In the genomic region with DNA sequence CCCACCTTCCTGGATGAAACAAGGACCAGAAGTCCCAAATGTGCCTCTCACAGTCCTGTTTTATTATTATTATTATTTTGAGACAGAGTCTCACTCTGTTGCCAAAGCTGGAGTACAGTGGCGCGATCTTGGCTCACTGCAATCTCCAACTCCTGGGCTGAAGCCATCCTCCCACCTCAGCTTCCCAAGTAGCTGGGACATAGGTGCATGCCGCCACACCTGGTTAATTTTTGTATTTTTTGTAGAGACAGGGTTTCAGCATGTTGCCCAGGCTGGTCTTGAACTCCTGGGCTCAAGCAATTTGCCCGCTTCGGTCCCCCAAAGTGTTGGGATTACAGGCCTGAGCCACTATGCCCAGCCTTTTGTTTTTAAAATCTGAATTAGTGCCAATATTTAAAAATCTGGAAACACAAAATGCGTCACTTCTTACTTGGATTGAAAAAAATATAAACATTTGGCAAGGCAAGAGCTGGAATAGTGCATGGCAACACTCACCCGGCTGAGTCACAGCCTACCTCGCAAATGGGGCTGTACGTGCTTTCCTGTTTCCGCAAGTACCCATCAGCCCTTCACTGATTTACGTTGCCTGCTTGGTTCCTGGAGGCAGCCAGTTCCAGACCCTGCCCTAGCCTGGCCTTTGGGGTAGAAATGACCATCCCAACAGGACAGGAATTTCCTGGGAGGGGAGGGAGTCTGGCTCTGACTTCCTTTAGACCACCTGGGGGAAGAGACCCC, we compare ENCODE assay signal across 9 cellular contexts. TPM values are rescaled to one million over a fixed set of nuclear protein-coding genes. Genes with fewer than 3 reads are reported as not detected.
DNase-seq lines count a peak whose midpoint lies in the region; ATAC-seq and TF ChIP-seq lines count a peak whose summit lies in the region.
"Had no signal": no experiment of that assay in that cellular context is flagged by ENCODE, and none has a peak within 500 bp of the region (broad histone marks: within the 10 kb centered on the region; RNA-seq: fewer than 3 reads in every experiment).

No MANE protein-coding gene starts in this region.

- H3K27me3 Mint-ChIP-seq in neural progenitor cell (ENCODE audit: insufficient read depth, low read depth), result peaks cover 2% of the 10 kb centered on the region
- H3K27me3 Mint-ChIP-seq: activated CD4-positive, alpha-beta T cell treated with anti-CD3 and anti-CD28 coated beads, Interleukin-2, amount 10 ng/mL, durations not matched to agents 7 days and 5 days had no signal

- H3K79me2 ChIP-seq in parathyroid adenoma, result peaks cover 6% of the 10 kb centered on the region
- peaks cover 25% of the 10 kb centered on the region for H3K79me2 ChIP-seq in neural progenitor cell (ENCODE audit: low read depth)

- peaks cover 26% of the 10 kb centered on the region for H3K4me1 Mint-ChIP-seq in neural progenitor cell

- no peaks in the 10 kb centered on the region for H3K36me3 Mint-ChIP-seq in neural progenitor cell

- H3K9ac ChIP-seq in parathyroid adenoma, result no peak overlapping the region
- no peak overlapping the region for H3K9ac ChIP-seq in neural progenitor cell

- H3K9me3 ChIP-seq in parathyroid adenoma (ENCODE audit: control insufficient read depth, low read length) (no peaks in the 10 kb centered on the region), neural progenitor cell (ENCODE audit: low read depth) (no peaks in the 10 kb centered on the region)

- H4K20me1 ChIP-seq in neural progenitor cell (ENCODE audit: low read depth), result peaks cover 14% of the 10 kb centered on the region

- no peaks in the 10 kb centered on the region for H3K27me3 ChIP-seq in parathyroid adenoma (ENCODE audit: control insufficient read depth, insufficient read depth, low read length)
- peaks cover 6% of the 10 kb centered on the region for H3K27me3 ChIP-seq in neural progenitor cell

- H3K36me3 ChIP-seq in parathyroid adenoma (ENCODE audit: control insufficient read depth, insufficient read depth, low read length) (no peaks in the 10 kb centered on the region), neural progenitor cell (no peaks in the 10 kb centered on the region)

- no peaks in the 10 kb centered on the region for H3K9me3 Mint-ChIP-seq in neural progenitor cell
- H3K9me3 Mint-ChIP-seq: activated CD4-positive, alpha-beta T cell treated with anti-CD3 and anti-CD28 coated beads, Interleukin-2, amount 10 ng/mL, durations not matched to agents 7 days and 5 days had no signal

- no peak overlapping the region for H3K4me3 ChIP-seq in fibroblast of pulmonary artery (replicated peaks; ENCODE audit: low read depth, low read length)
- H3K4me3 ChIP-seq in parathyroid adenoma (ENCODE audit: low read depth, low read length), result no peak overlapping the region
- no peak overlapping the region for H3K4me3 ChIP-seq in neural progenitor cell

- H3K4me2 ChIP-seq in parathyroid adenoma (ENCODE audit: low read length) (no peak overlapping the region), neural progenitor cell (no peak overlapping the region)

- no peaks in the 10 kb centered on the region for H3F3A ChIP-seq in neural progenitor cell (ENCODE audit: low read depth)

- no peak for ATAC-seq in GM21515 (IDR thresholded peaks at IDR 0.05; ENCODE audit: unreplicated experiment)

- TF ChIP-seq CTCF in fibroblast of pulmonary artery (IDR thresholded peaks at IDR 0.05; ENCODE audit: low read length, missing control alignments), result no peak
- TF ChIP-seq CTCF in parathyroid adenoma (IDR thresholded peaks at IDR 0.05), result no peak
- TF ChIP-seq CTCF in neural progenitor cell (IDR thresholded peaks at IDR 0.05), result no peak

- H3K4me1 ChIP-seq in parathyroid adenoma, result peaks cover 12% of the 10 kb centered on the region
- peaks cover 4% of the 10 kb centered on the region for H3K4me1 ChIP-seq in neural progenitor cell

- H3K27ac ChIP-seq in parathyroid adenoma (peak overlapping the region; percentile 63), neural progenitor cell (no peak overlapping the region)

- H3K27ac Mint-ChIP-seq in neural progenitor cell, result no peak overlapping the region
- H3K27ac Mint-ChIP-seq: activated CD4-positive, alpha-beta T cell treated with anti-CD3 and anti-CD28 coated beads, Interleukin-2, amount 10 ng/mL, durations not matched to agents 7 days and 5 days had no signal

- no peak overlapping the region for H2AFZ ChIP-seq in parathyroid adenoma
- no peak overlapping the region for H2AFZ ChIP-seq in neural progenitor cell (replicated peaks)

- peak; percentile 58 for DNase-seq in CD1c-positive myeloid dendritic cell (ENCODE audit: extremely low spot score)
- DNase-seq in SHP77 treated with DMSO at 0.1 percent for 48 hours (lab: John Stamatoyannopoulos, UW), result peak; percentile 37
- DNase-seq in fibroblast of pulmonary artery (ENCODE audit: low read depth), result peak; percentile 99
- DNase-seq in NCI-H1092 treated with DMSO at 0.1 percent for 48 hours (lab: John Stamatoyannopoulos, UW), result no peak
- no peak for DNase-seq in NCI-H1930 (lab: John Stamatoyannopoulos, UW)
- DNase-seq in neural progenitor cell (ENCODE audit: low spot score), result no peak
- DNase-seq: activated CD4-positive, alpha-beta T cell treated with anti-CD3 and anti-CD28 coated beads, Interleukin-2, amount 10 ng/mL, durations not matched to agents 7 days and 5 days had no signal

- no peak overlapping the region for H3K4me3 Mint-ChIP-seq in neural progenitor cell
- H3K4me3 Mint-ChIP-seq: activated CD4-positive, alpha-beta T cell treated with anti-CD3 and anti-CD28 coated beads, Interleukin-2, amount 10 ng/mL, durations not matched to agents 7 days and 5 days had no signal

RNA-seq across cellular contexts. Expression of gene SDCBP2, which starts 6.3 kb away (rescaled TPM):
- total RNA-seq in neural progenitor cell (ENCODE audit: low replicate concordance), result 1.6 and 6.6 TPM in 2 replicates

RNA-seq across cellular contexts. Expression of gene SNPH, which starts 56.6 kb away (rescaled TPM):
- 0.43 and 0.90 TPM in 2 replicates for total RNA-seq in neural progenitor cell (ENCODE audit: low replicate concordance)

Comparison
In these comparisons a context has a peak if more than half of its experiments do, and no peak if none do; other contexts are left out.
1. DNase-seq: peak in CD1c-positive myeloid dendritic cell (single experiment), SHP77 treated with DMSO at 0.1 percent for 48 hours (single experiment) and fibroblast of pulmonary artery (single experiment); none in NCI-H1092 treated with DMSO at 0.1 percent for 48 hours (single experiment), NCI-H1930 (0 of 2) and neural progenitor cell (single experiment).